11 cellular contexts compared by ENCODE assay signal in the genomic region with DNA sequence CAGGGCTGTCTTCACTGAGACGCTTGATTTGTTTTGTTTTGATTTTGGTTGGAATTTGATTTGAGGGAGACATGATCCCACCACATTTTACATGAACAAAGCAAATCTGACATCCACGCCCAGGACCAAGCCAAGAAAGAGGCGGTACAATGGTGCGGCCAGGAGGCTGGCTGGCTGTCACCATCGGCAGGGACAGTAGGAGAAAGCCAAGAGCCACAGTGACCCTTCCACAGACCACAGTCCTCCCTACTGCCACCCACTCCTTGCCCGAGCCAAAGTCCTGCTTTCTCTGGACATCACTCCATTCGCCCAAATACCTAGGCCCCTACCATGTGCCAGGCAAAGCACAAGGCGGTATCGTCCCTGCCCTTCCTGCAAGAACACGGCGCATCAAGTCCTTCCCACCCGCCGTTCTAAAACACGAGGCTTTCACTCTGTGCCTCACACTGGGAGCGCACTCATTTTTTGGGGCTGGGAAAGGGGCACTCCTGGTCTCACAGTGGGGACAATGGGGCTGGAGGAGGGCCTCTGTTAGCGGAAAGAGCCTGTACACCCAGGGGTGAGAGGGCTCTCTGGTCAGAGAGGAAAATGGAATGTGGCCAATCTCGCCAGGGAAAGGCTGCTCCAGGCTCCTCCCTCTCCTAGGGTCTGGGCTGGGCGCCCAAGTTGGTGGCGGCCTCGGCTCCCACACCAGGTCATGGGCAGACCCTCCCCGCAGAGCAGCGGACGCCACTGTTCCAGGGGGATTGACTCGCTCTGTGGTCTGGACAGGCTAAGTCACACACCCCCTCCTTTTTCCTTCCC. TPM values are rescaled to one million over a fixed set of nuclear protein-coding genes. Genes with fewer than 3 reads are reported as not detected.
A peak's percentile ranks its signal among the peaks of the same experiment; 100 is the strongest.
DNase-seq lines count a peak whose midpoint lies in the region; ATAC-seq and TF ChIP-seq lines count a peak whose summit lies in the region.
"Had no signal": no experiment of that assay in that cellular context is flagged by ENCODE, and none has a peak within 500 bp of the region (broad histone marks: within the 10 kb centered on the region; RNA-seq: fewer than 3 reads in every experiment).

No MANE protein-coding gene starts in this region.

- POLR2A ChIA-PET in HEK293 (lab: Yijun Ruan, JAX): no interaction called here

- no peaks in the 10 kb centered on the region for H3K9me3 ChIP-seq in HEK293 (ENCODE audit: control insufficient read depth, insufficient read depth, low read depth, low read length)

- peaks cover 0 to 10% of the 10 kb centered on the region in 2 experiments; a peak in 2 of 3 replicates for H3K36me3 ChIP-seq in HEK293 (ENCODE audit: control insufficient read depth in 2 of 2, insufficient read depth in 1 of 2, low read length in 2 of 2)

- H3K4me3 Mint-ChIP-seq in chondrocyte (ENCODE audit: unreplicated experiment): no peak overlapping the region

- no peaks in the 10 kb centered on the region for H3K9me3 Mint-ChIP-seq in chondrocyte (ENCODE audit: low read depth)

- H3K27me3 Mint-ChIP-seq in chondrocyte (ENCODE audit: low read depth): no peaks in the 10 kb centered on the region

- peak; percentile 72 for ATAC-seq in sciatic nerve
- no peak for ATAC-seq in GM19452 (IDR thresholded peaks at IDR 0.05; ENCODE audit: unreplicated experiment)

- peak; percentile 59 for DNase-seq in cerebellar cortex (ENCODE audit: low spot score)
- peak; percentile 49 for DNase-seq in left kidney (ENCODE audit: low read depth, low spot score)
- DNase-seq in sciatic nerve (ENCODE audit: low spot score): no peak
- DNase-seq in H4 (ENCODE audit: low spot score): no peak
- no peak for DNase-seq in chondrocyte (ENCODE audit: low spot score)
- no peak for DNase-seq in NCI-H69 (lab: John Stamatoyannopoulos, UW)
- DNase-seq: activated CD8-positive, alpha-beta memory T cell treated with anti-CD3 and anti-CD28 coated beads, Interleukin-2, amount 50 U/mL, for 48 hours; NCI-H1092 treated with DMSO at 0.1 percent for 48 hours; stimulated activated naive CD4-positive, alpha-beta T cell had no signal

- H3K27ac Mint-ChIP-seq in chondrocyte (ENCODE audit: unreplicated experiment): no peak overlapping the region

- TF ChIP-seq CTCF in HEK293 (tag by site-specific recombination; IDR thresholded peaks at IDR 0.05) (no peak), chondrocyte (IDR thresholded peaks at IDR 0.05) (no peak)

- no peak overlapping the region for H3K4me3 ChIP-seq in HEK293 (ENCODE audit: low read depth, low read length)

- peaks cover 2% of the 10 kb centered on the region for H3K36me3 Mint-ChIP-seq in chondrocyte (ENCODE audit: low read depth)

- H3K4me1 Mint-ChIP-seq in chondrocyte (ENCODE audit: low read depth): peaks cover 19% of the 10 kb centered on the region

- intact Hi-C loops in sciatic nerve (cut with DNase I): loop anchor here (10.0 kb wide), 1 partner anchor 45 kb away; no protein-coding TSS in a partner anchor

- peaks cover 12% of the 10 kb centered on the region; the same call in 1 of the 2 replicates for H3K4me1 ChIP-seq in HEK293 (ENCODE audit: control insufficient read depth, insufficient read depth, low read length)

- CTCF ChIA-PET in HEK293 (lab: Yijun Ruan, JAX): no interaction called here

- no peak overlapping the region for H3K27ac ChIP-seq in HEK293 (ENCODE audit: extremely low read depth, low read depth, low read length)

TF ChIP-seq in HEK293, 187 proteins besides CTCF, POLR2A, EP300 and RAD21:
- TF ChIP-seq GLIS2 (tag by site-specific recombination; IDR thresholded peaks at IDR 0.05) (no peak), ZNF341 (tag by site-specific recombination; IDR thresholded peaks at IDR 0.05; ENCODE audit: low read depth) (peak; percentile 49; the same call in 1 of the 2 replicates)
- TF ChIP-seq, protein P1, sequence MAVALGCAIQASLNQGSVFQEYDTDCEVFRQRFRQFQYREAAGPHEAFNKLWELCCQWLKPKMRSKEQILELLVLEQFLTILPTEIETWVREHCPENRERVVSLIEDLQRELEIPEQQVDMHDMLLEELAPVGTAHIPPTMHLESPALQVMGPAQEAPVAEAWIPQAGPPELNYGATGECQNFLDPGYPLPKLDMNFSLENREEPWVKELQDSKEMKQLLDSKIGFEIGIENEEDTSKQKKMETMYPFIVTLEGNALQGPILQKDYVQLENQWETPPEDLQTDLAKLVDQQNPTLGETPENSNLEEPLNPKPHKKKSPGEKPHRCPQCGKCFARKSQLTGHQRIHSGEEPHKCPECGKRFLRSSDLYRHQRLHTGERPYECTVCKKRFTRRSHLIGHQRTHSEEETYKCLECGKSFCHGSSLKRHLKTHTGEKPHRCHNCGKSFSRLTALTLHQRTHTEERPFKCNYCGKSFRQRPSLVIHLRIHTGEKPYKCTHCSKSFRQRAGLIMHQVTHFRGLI (tag by site-specific recombination; IDR thresholded peaks at IDR 0.05): no peak
- TF ChIP-seq, protein P2, sequence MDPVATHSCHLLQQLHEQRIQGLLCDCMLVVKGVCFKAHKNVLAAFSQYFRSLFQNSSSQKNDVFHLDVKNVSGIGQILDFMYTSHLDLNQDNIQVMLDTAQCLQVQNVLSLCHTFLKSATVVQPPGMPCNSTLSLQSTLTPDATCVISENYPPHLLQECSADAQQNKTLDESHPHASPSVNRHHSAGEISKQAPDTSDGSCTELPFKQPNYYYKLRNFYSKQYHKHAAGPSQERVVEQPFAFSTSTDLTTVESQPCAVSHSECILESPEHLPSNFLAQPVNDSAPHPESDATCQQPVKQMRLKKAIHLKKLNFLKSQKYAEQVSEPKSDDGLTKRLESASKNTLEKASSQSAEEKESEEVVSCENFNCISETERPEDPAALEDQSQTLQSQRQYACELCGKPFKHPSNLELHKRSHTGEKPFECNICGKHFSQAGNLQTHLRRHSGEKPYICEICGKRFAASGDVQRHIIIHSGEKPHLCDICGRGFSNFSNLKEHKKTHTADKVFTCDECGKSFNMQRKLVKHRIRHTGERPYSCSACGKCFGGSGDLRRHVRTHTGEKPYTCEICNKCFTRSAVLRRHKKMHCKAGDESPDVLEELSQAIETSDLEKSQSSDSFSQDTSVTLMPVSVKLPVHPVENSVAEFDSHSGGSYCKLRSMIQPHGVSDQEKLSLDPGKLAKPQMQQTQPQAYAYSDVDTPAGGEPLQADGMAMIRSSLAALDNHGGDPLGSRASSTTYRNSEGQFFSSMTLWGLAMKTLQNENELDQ (tag by site-specific recombination; IDR thresholded peaks at IDR 0.05; ENCODE audit: low read depth): no peak
TF ChIP-seq in HEK293: peak in this region for 1.

RNA-seq across cellular contexts. Expression of a gene that starts 26.5 kb away (rescaled TPM):
- total RNA-seq in sciatic nerve (104 TPM), chondrocyte (22.0 to 41.2 TPM (median 26.2 TPM) in 3 replicates)
- 13.6 and 13.7 TPM in 2 replicates for total RNA-seq in H4 (2014; rRNA removed; shearing (Covaris generic))

Comparison
In these comparisons a context has a peak if more than half of its experiments do, and no peak if none do; other contexts are left out.
1. DNase-seq: peak in cerebellar cortex (single experiment) and left kidney (single experiment); none in sciatic nerve (single experiment), H4 (single experiment), chondrocyte (single experiment) and NCI-H69 (single experiment).